11 cellular contexts compared by ENCODE assay signal in the genomic region with DNA sequence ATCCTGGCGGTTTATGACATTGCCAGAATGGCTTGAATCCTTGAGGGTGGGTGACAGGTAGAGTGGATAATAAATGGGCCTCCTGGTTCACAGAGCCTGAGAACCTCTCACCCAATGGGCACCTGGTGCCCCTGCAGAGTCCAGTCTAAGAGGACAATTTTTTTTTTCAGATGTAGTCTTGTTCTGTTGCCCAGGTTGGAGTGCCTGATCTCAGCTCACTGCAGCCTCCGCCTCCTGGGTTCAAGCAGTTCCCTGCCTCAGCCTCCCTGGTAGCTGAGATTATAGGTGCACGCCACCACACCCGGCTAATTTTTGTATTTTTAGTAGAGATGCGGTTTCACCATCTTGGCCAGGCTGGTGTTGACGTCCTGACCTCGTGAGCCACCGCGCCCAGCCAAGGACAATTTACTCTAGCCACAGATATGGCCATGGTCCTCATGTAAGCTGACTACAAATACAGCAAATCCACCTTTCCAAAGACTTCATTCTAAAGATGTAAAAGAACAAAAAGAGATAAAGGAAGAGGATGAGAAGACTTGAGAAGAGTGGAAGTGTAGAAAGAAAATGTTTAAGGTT. TPM values are rescaled to one million over a fixed set of nuclear protein-coding genes. Genes with fewer than 3 reads are reported as not detected.
A peak's percentile ranks its signal among the peaks of the same experiment; 100 is the strongest.
DNase-seq lines count a peak whose midpoint lies in the region; ATAC-seq, FAIRE-seq and TF ChIP-seq lines count a peak whose summit lies in the region.
"Had no signal": no experiment of that assay in that cellular context is flagged by ENCODE, and none has a peak within 500 bp of the region (broad histone marks: within the 10 kb centered on the region; RNA-seq: fewer than 3 reads in every experiment).

No MANE protein-coding gene starts in this region.

- H3K9me1 ChIP-seq in IMR-90 (ENCODE audit: insufficient read depth, low read length), result peaks cover 49% of the 10 kb centered on the region

- H2AK9ac ChIP-seq in IMR-90 (replicated peaks; ENCODE audit: low read depth, low read length, poor library complexity), result peak overlapping the region; percentile 86

- H3K79me2 ChIP-seq in Karpas-422 (ENCODE audit: low read length), result no peaks in the 10 kb centered on the region

- H3K9ac ChIP-seq in IMR-90 (ENCODE audit: low read depth, low read length) (peak overlapping the region; percentile 92), Karpas-422 (ENCODE audit: low read length) (no peak overlapping the region)

- H3K36me3 ChIP-seq in A673 (ENCODE audit: insufficient read depth, low read length, poor library complexity, severe bottlenecking), result no peaks in the 10 kb centered on the region
- H3K36me3 ChIP-seq in IMR-90 (ENCODE audit: control insufficient read depth, insufficient read depth, low read length), result peaks cover 10% of the 10 kb centered on the region
- no peaks in the 10 kb centered on the region for H3K36me3 ChIP-seq in esophagus squamous epithelium
- H3K36me3 ChIP-seq in ovary, result no peaks in the 10 kb centered on the region
- H3K36me3 ChIP-seq in Karpas-422 (ENCODE audit: insufficient read depth, low read length), result no peaks in the 10 kb centered on the region

- peak overlapping the region; percentile 92 for H3K18ac ChIP-seq in IMR-90 (ENCODE audit: low read depth, low read length)

- peak overlapping the region; percentile 99 for H3K14ac ChIP-seq in IMR-90 (replicated peaks; ENCODE audit: low read depth, low read length)

- no peaks in the 10 kb centered on the region for H3K9me3 ChIP-seq in A673 (ENCODE audit: low read depth, low read length, poor library complexity, severe bottlenecking)
- H3K9me3 ChIP-seq in IMR-90 (ENCODE audit: control insufficient read depth, insufficient read depth, low read length), result no peaks in the 10 kb centered on the region
- no peaks in the 10 kb centered on the region for H3K9me3 ChIP-seq in esophagus squamous epithelium
- no peaks in the 10 kb centered on the region for H3K9me3 ChIP-seq in ovary
- no peaks in the 10 kb centered on the region for H3K9me3 ChIP-seq in Karpas-422 (ENCODE audit: low read length)

- CTCF ChIA-PET in A673 (lab: Charles Lee) (no interaction called here), IMR-90 (lab: Yijun Ruan, JAX) (no interaction called here)
- CTCF ChIA-PET in activated CD4-positive, alpha-beta memory T cell treated with anti-CD3 and anti-CD28 coated beads for 36 hours (lab: Charles Lee), result no interaction called here

- H3K4me1 ChIP-seq in A673 (ENCODE audit: insufficient read depth, low read length, poor library complexity, severe bottlenecking) (peaks cover 27% of the 10 kb centered on the region), IMR-90 (ENCODE audit: control insufficient read depth, insufficient read depth, low read length) (peaks cover 53% of the 10 kb centered on the region), esophagus squamous epithelium (peaks cover 0 to 79% (median 27%) of the 10 kb centered on the region in 3 donors), ovary (ENCODE audit: insufficient read depth) (peaks cover 25% of the 10 kb centered on the region), Karpas-422 (ENCODE audit: low read length) (no peaks in the 10 kb centered on the region)

- TF ChIP-seq RAD21 in IMR-90 (IDR thresholded peaks at IDR 0.05; ENCODE audit: low read length), result no peak

- H3K23ac ChIP-seq in IMR-90 (ENCODE audit: low read depth, low read length), result peak overlapping the region; percentile 99

- H3K56ac ChIP-seq in IMR-90 (ENCODE audit: extremely low read depth, insufficient read depth, low read length), result peak overlapping the region; percentile 97

- no peak for TF ChIP-seq CTCF in A673 (conservative IDR thresholded peaks at IDR 0.05; ENCODE audit: low read depth, low read length)
- TF ChIP-seq CTCF in IMR-90 (conservative IDR thresholded peaks at IDR 0.05; ENCODE audit: low read depth, low read length), result no peak
- TF ChIP-seq CTCF in esophagus squamous epithelium (IDR thresholded peaks at IDR 0.05), result no peak
- no peak for TF ChIP-seq CTCF in ovary (IDR thresholded peaks at IDR 0.05)

- peak overlapping the region; percentile 98 for H2BK120ac ChIP-seq in IMR-90 (ENCODE audit: low read depth, low read length)

- H2BK20ac ChIP-seq in IMR-90 (ENCODE audit: low read depth, low read length), result peak overlapping the region; percentile 95

- ATAC-seq in IMR-90 (ENCODE audit: low read depth) (no peak), GM21447 (IDR thresholded peaks at IDR 0.05; ENCODE audit: unreplicated experiment) (no peak)

- POLR2A ChIA-PET in A673 (lab: Charles Lee; ENCODE audit: low non-redundant PET) (interaction anchor here (0.6 kb wide), 1 partner anchor 35 kb away, joined by 3 read pairs; no protein-coding TSS in a partner anchor), IMR-90 (lab: Charles Lee; ENCODE audit: unreplicated experiment) (interaction anchor here (0.9 kb wide), 1 partner anchor 35 kb away, joined by 3 read pairs; no protein-coding TSS in a partner anchor)
- POLR2A ChIA-PET in activated CD4-positive, alpha-beta memory T cell treated with anti-CD3 and anti-CD28 coated beads for 36 hours (lab: Charles Lee), result no interaction called here

- no peak for FAIRE-seq in RCC 7860 (lab: Jason Lieb, UNC)
- FAIRE-seq: H54 had no signal

- H3K36me3 Mint-ChIP-seq in activated CD4-positive, alpha-beta memory T cell treated with anti-CD3 and anti-CD28 coated beads for 36 hours, result no peaks in the 10 kb centered on the region

- H3K4ac ChIP-seq in IMR-90 (ENCODE audit: low read depth, low read length), result peak overlapping the region; percentile 99

- peak overlapping the region; percentile 99 for H2AK5ac ChIP-seq in IMR-90 (ENCODE audit: low read depth, low read length)

- intact Hi-C loops in A673 (cut with micrococcal nuclease; ENCODE audit: unreplicated experiment) (no loop called here), IMR-90 (cut with micrococcal nuclease) (loop anchor here (2.0 to 5.0 kb wide), 3 partner anchors 33 to 72 kb away; partner anchors contain the start of genes COL4A1 and COL4A2), esophagus squamous epithelium (cut with DNase I) (no loop called here), ovary (cut with DNase I) (loop anchor here in 3 of 4 donors (5.0 to 10.0 kb wide), 3 partner anchors 37 to 72 kb away; no protein-coding TSS in a partner anchor)
- intact Hi-C loops in activated CD4-positive, alpha-beta memory T cell treated with anti-CD3 and anti-CD28 coated beads for 36 hours (cut with micrococcal nuclease), result loop anchor here (5.0 kb wide), 1 partner anchor 47 kb away; no protein-coding TSS in a partner anchor

- TF ChIP-seq EP300 in ovary (IDR thresholded peaks at IDR 0.05), result no peak

- H3K27ac ChIP-seq in A673 (ENCODE audit: low read depth, low read length, poor library complexity, severe bottlenecking), result peak overlapping the region; percentile 84
- H3K27ac ChIP-seq in IMR-90 (ENCODE audit: insufficient read depth, low read length), result peak overlapping the region; percentile 88
- peak overlapping the region; percentile 74 to 90 (median 88) for H3K27ac ChIP-seq in esophagus squamous epithelium
- H3K27ac ChIP-seq in ovary, result peak overlapping the region; percentile 63 to 86
- no peak overlapping the region for H3K27ac ChIP-seq in Karpas-422 (ENCODE audit: low read length)

- peak overlapping the region; percentile 99 for H4K91ac ChIP-seq in IMR-90 (ENCODE audit: insufficient read depth, low read depth, low read length)

- peak overlapping the region; percentile 54 for H3K4me2 ChIP-seq in IMR-90 (ENCODE audit: low read depth, low read length)
- H3K4me2 ChIP-seq in Karpas-422 (ENCODE audit: low read depth, low read length, poor library complexity, severe bottlenecking), result no peak overlapping the region

- TF ChIP-seq POLR2A in IMR-90 (IDR thresholded peaks at IDR 0.05; ENCODE audit: low read depth, low read length), result peak; percentile 17; the same call in 1 of the 2 replicates
- TF ChIP-seq POLR2A in esophagus squamous epithelium (IDR thresholded peaks at IDR 0.05), result no peak
- no peak for TF ChIP-seq POLR2A in ovary (IDR thresholded peaks at IDR 0.05)

- WGBS in IMR-90 (ENCODE audit: extremely low coverage in 2 of 2, insufficient read length in 1 of 2), 2 experiments, result no CpG with 5 or more reads among the region's 9 CpGs
- WGBS in esophagus squamous epithelium, 2 donors, result 74 to 86% methylated on average over 4 to 8 of the region's 9 CpGs
- 82 to 85% (median 82%) methylated on average over 9 of the region's 9 CpGs for WGBS in ovary, 3 donors

- no peaks in the 10 kb centered on the region for H3K27me3 ChIP-seq in A673 (replicated peaks; ENCODE audit: insufficient read depth, low read depth, low read length, poor library complexity)
- no peaks in the 10 kb centered on the region for H3K27me3 ChIP-seq in IMR-90 (ENCODE audit: control insufficient read depth, insufficient read depth, low read length)
- H3K27me3 ChIP-seq in esophagus squamous epithelium, result peaks cover 0 to 22% (median 0%) of the 10 kb centered on the region in 4 donors
- no peaks in the 10 kb centered on the region for H3K27me3 ChIP-seq in ovary
- no peaks in the 10 kb centered on the region for H3K27me3 ChIP-seq in Karpas-422 (ENCODE audit: low read length)

- no peak overlapping the region for H3K4me3 ChIP-seq in A673 (ENCODE audit: low read depth, low read length, poor library complexity, severe bottlenecking)
- no peak overlapping the region for H3K4me3 ChIP-seq in IMR-90 (ENCODE audit: insufficient read depth, low read depth, low read length)
- H3K4me3 ChIP-seq in esophagus squamous epithelium, result peak overlapping the region in 2 of 4 donors; percentile 20 to 31
- H3K4me3 ChIP-seq in ovary, result no peak overlapping the region
- no peak overlapping the region for H3K4me3 ChIP-seq in Karpas-422 (ENCODE audit: low read length)

- no peaks in the 10 kb centered on the region for H3K9me2 ChIP-seq in Karpas-422 (replicated peaks; ENCODE audit: insufficient read depth, low read length)

- BruUV-seq in A673 (replicated peaks; lab: Mats Ljungman, UMichigan), result no TSS peak
- no TSS peak for BruUV-seq in IMR-90 (replicated peaks; lab: Mats Ljungman, UMichigan)

- peak overlapping the region; percentile 96 for H2BK5ac ChIP-seq in IMR-90 (ENCODE audit: low read depth, low read length, poor library complexity, severe bottlenecking)

- H3K4me3 Mint-ChIP-seq in activated CD4-positive, alpha-beta memory T cell treated with anti-CD3 and anti-CD28 coated beads for 36 hours, result no peak overlapping the region

- H3K27ac Mint-ChIP-seq in activated CD4-positive, alpha-beta memory T cell treated with anti-CD3 and anti-CD28 coated beads for 36 hours, result no peak overlapping the region

- peak overlapping the region; percentile 87 for H2BK15ac ChIP-seq in IMR-90 (ENCODE audit: low read depth, low read length)

- peak overlapping the region; percentile 95 to 96 for H4K8ac ChIP-seq in IMR-90 (ENCODE audit: low read depth in 2 of 2, low read length in 2 of 2)

- peak overlapping the region; percentile 83 for H4K5ac ChIP-seq in IMR-90 (ENCODE audit: low read depth, low read length)

- H3K4me1 Mint-ChIP-seq in activated CD4-positive, alpha-beta memory T cell treated with anti-CD3 and anti-CD28 coated beads for 36 hours (ENCODE audit: low read depth), result peaks cover 24% of the 10 kb centered on the region

- in situ Hi-C loops in IMR-90 (cut with MboI; ENCODE audit: low sequenced_read_pairs), result no loop called here

- peaks cover 4% of the 10 kb centered on the region for H3K9me3 Mint-ChIP-seq in activated CD4-positive, alpha-beta memory T cell treated with anti-CD3 and anti-CD28 coated beads for 36 hours

- dilution Hi-C loops in IMR-90 (cut with HindIII; ENCODE audit: low sequenced_read_pairs, unreplicated experiment), result no loop called here

- DNase-seq in A673 (ENCODE audit: low spot score) (no peak), IMR-90 (no peak), esophagus squamous epithelium (lab: John Stamatoyannopoulos, UW) (no peak), ovary (no peak), Karpas-422 (no peak), RCC 7860 (ENCODE audit: low spot score) (no peak)
- DNase-seq in activated CD4-positive, alpha-beta memory T cell treated with anti-CD3 and anti-CD28 coated beads for 36 hours, result no peak
- DNase-seq: NCI-H510A, SHP77 treated with DMSO at 0.1 percent for 48 hours had no signal

- peaks cover 22% of the 10 kb centered on the region for H3K27me3 Mint-ChIP-seq in activated CD4-positive, alpha-beta memory T cell treated with anti-CD3 and anti-CD28 coated beads for 36 hours

- H2AFZ ChIP-seq in IMR-90 (replicated peaks; ENCODE audit: low read length, poor library complexity) (no peak overlapping the region), Karpas-422 (ENCODE audit: low read length) (no peak overlapping the region)

- H3K79me1 ChIP-seq in IMR-90 (ENCODE audit: low read depth in 1 of 2, low read length in 2 of 2), result peaks cover 42 to 95% of the 10 kb centered on the region in 2 experiments

- H4K20me1 ChIP-seq in IMR-90 (ENCODE audit: insufficient read depth, low read length), result peaks cover 41% of the 10 kb centered on the region
- no peaks in the 10 kb centered on the region for H4K20me1 ChIP-seq in Karpas-422 (ENCODE audit: insufficient read depth, low read depth, low read length)

RNA-seq across cellular contexts. Expression of gene COL4A2, which starts 33.0 kb away (rescaled TPM):
- 184 and 193 TPM in 2 replicates for total RNA-seq in A673 (2021)
- total RNA-seq in IMR-90 (2012; rRNA removed), result 90.7 and 97.5 TPM in 2 replicates
- 457 and 533 TPM in 2 replicates for polyA plus RNA-seq in IMR-90 (2012; rRNA removed)
- 220 and 733 TPM in 2 replicates for polyA plus RNA-seq in IMR-90 (2012; cell fraction: cytosol; rRNA removed)
- 553 and 1,147 TPM in 2 replicates for polyA plus RNA-seq in IMR-90 (2012; cell fraction: nucleus; rRNA removed; ENCODE audit: low replicate concordance)
- total RNA-seq in esophagus squamous epithelium, result 100 to 1,000 TPM in 1 of 4 donors, 10 to 100 TPM in 3; 11.9 to 102 (median 43.5) TPM
- 100 to 1,000 TPM in 5 of 7 donors, 10 to 100 TPM in 2; 59.5 to 171 (median 120) TPM for total RNA-seq in ovary
- 100 to 1,000 TPM; 136 to 164 TPM for polyA plus RNA-seq in ovary
- total RNA-seq in activated CD4-positive, alpha-beta memory T cell treated with anti-CD3 and anti-CD28 coated beads for 36 hours, result not detected
- 0.76 TPM in 1 of 2 replicates, not detected in the other for total RNA-seq in Karpas-422 (2014; rRNA removed; shearing (Covaris generic); ENCODE audit: low replicate concordance)

RNA-seq across cellular contexts. Expression of gene COL4A1, which starts 33.1 kb away (rescaled TPM):
- total RNA-seq in A673 (2021), result 83.9 and 86.0 TPM in 2 replicates
- total RNA-seq in IMR-90 (2012; rRNA removed), result 230 and 263 TPM in 2 replicates
- 301 and 337 TPM in 2 replicates for polyA plus RNA-seq in IMR-90 (2012; rRNA removed)
- polyA plus RNA-seq in IMR-90 (2012; cell fraction: cytosol; rRNA removed), result 173 and 272 TPM in 2 replicates
- 217 and 287 TPM in 2 replicates for polyA plus RNA-seq in IMR-90 (2012; cell fraction: nucleus; rRNA removed; ENCODE audit: low replicate concordance)
- total RNA-seq in esophagus squamous epithelium, result 10 to 100 TPM in 3 of 4 donors, 1 to 10 TPM in 1; 8.9 to 97.1 (median 40.2) TPM
- 100 to 1,000 TPM in 3 of 7 donors, 10 to 100 TPM in 4; 42.3 to 106 (median 73.2) TPM for total RNA-seq in ovary
- 100 to 1,000 TPM in 1 of 2 donors, 10 to 100 TPM in 1; 87.5 to 421 TPM for polyA plus RNA-seq in ovary
- not detected for total RNA-seq in activated CD4-positive, alpha-beta memory T cell treated with anti-CD3 and anti-CD28 coated beads for 36 hours
- total RNA-seq in Karpas-422 (2014; rRNA removed; shearing (Covaris generic); ENCODE audit: low replicate concordance), result 0.11 TPM in 1 of 2 replicates, not detected in the other

Comparison
In these comparisons a context has a peak if more than half of its experiments do, and no peak if none do; other contexts are left out.
1. intact Hi-C loops: an anchor here in IMR-90 (2.0 to 5.0 kb wide), ovary (5.0 to 10.0 kb wide) and activated CD4-positive, alpha-beta memory T cell treated with anti-CD3 and anti-CD28 coated beads for 36 hours (5.0 kb wide); none called in A673 and esophagus squamous epithelium.